ENCODE assay signal across 26 cellular contexts in the genomic region with DNA sequence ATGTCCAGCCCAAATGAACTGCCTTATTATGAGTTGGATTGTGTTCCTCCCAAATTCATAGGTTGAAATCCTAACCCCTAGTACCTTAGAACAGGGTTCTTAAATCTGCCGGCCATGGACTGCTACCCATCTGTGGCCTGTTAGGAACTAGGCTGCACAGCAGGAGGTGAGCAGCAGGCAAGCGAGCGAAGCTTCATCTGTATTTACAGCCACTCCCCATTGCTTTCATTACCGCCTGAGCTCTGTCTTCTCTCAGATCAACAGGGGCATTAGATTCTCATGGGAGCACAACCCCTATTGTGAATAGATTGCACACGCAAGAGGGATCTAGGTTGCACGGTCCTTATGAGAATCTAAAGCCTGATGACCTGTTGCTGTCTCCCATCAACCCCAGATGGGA. TPM values are rescaled to one million over a fixed set of nuclear protein-coding genes. Genes with fewer than 3 reads are reported as not detected.
"Had no signal": no experiment of that assay in that cellular context is flagged by ENCODE, and none has a peak within 500 bp of the region (broad histone marks: within the 10 kb centered on the region; RNA-seq: fewer than 3 reads in every experiment).

No MANE protein-coding gene starts in this region.

- H3K27me3 ChIP-seq: gastrocnemius medialis had no signal

- H3K36me3 Mint-ChIP-seq: activated naive CD8-positive, alpha-beta T cell; natural killer cell treated with Interleukin-12 subunit alpha and Interleukin-12 subunit beta and Interleukin-15 and Interleukin-18, amount 100 ng/mL, for 72 hours; stimulated activated naive B cell treated with anti-CD40 and anti-IgM and Interleukin-4, amounts not matched to agents 10 μg/mL and 1 μg/mL and 100 μg/mL, for 72 hours had no signal

- H3K4me1 Mint-ChIP-seq: activated B cell treated with CpG ODN at 0.5 μM for 24 hours; activated CD4-positive, alpha-beta T cell treated with anti-CD3 and anti-CD28 coated beads for 36 hours; central memory CD8-positive, alpha-beta T cell; stimulated activated naive B cell treated with anti-CD40 and anti-IgM and Interleukin-4, amounts not matched to agents 10 μg/mL and 1 μg/mL and 100 μg/mL, for 72 hours had no signal

- H3K9me3 Mint-ChIP-seq: central memory CD8-positive, alpha-beta T cell; natural killer cell treated with Interleukin-12 subunit alpha and Interleukin-12 subunit beta and Interleukin-15 and Interleukin-18, amount 100 ng/mL, for 72 hours had no signal

- H3K4me3 ChIP-seq: gastrocnemius medialis, left ventricle myocardium inferior, mucosa of descending colon, stomach, tibial artery, upper lobe of right lung had no signal

- H3K9me3 ChIP-seq: gastrocnemius medialis, mucosa of descending colon, tibial artery, upper lobe of right lung had no signal

- H3K36me3 ChIP-seq: gastrocnemius medialis, left ventricle myocardium inferior, stomach, tibial artery, upper lobe of right lung had no signal

- H3K27ac Mint-ChIP-seq: activated B cell treated with CpG ODN at 0.5 μM for 24 hours; activated CD4-positive, alpha-beta T cell treated with anti-CD3 and anti-CD28 coated beads for 36 hours; activated naive CD8-positive, alpha-beta T cell; natural killer cell treated with Interleukin-12 subunit alpha and Interleukin-12 subunit beta and Interleukin-15 and Interleukin-18, amount 100 ng/mL, for 72 hours; stimulated activated naive B cell treated with anti-CD40 and anti-IgM and Interleukin-4, amounts not matched to agents 10 μg/mL and 1 μg/mL and 100 μg/mL, for 72 hours had no signal

- H3K27ac ChIP-seq: gastrocnemius medialis, left ventricle myocardium inferior, stomach, tibial artery, upper lobe of right lung had no signal

- H3K4me3 Mint-ChIP-seq: activated B cell treated with CpG ODN at 0.5 μM for 24 hours; activated CD4-positive, alpha-beta T cell treated with anti-CD3 and anti-CD28 coated beads for 36 hours; activated naive CD8-positive, alpha-beta T cell; central memory CD8-positive, alpha-beta T cell; natural killer cell treated with Interleukin-12 subunit alpha and Interleukin-12 subunit beta and Interleukin-15 and Interleukin-18, amount 100 ng/mL, for 72 hours; stimulated activated naive B cell treated with anti-CD40 and anti-IgM and Interleukin-4, amounts not matched to agents 10 μg/mL and 1 μg/mL and 100 μg/mL, for 72 hours had no signal

- DNase-seq: activated B cell treated with CpG ODN at 0.5 μM for 24 hours; activated CD4-positive, alpha-beta T cell treated with anti-CD3 and anti-CD28 coated beads for 36 hours; activated CD4-positive, alpha-beta T cell treated with anti-CD3 and anti-CD28 coated beads, Interleukin-2, amount 50 U/mL, for 48 hours; activated CD8-positive, alpha-beta memory T cell treated with anti-CD3 and anti-CD28 coated beads for 24 hours; activated effector memory CD4-positive, alpha-beta T cell treated with Interleukin-2 at 50 U/mL for 16 hours; activated naive CD4-positive, alpha-beta T cell treated with Interleukin-2 at 50 U/mL for 16 hours; anterior cingulate cortex; dermis blood vessel endothelial cell; effector CD4-positive, alpha-beta T cell; gastrocnemius medialis; glutamatergic neuron; islet precursor cell; left ventricle myocardium inferior; mucosa of descending colon; right cardiac atrium; stimulated activated CD4-positive, alpha-beta T cell treated with anti-CD3 and anti-CD28 coated beads, Interleukin-15, amount 100 ng/mL, for 24 hours; stimulated activated CD4-positive, alpha-beta T cell treated with anti-CD3 and anti-CD28 coated beads, Interleukin-2, amount 100 ng/mL, for 24 hours; stimulated activated naive B cell treated with anti-CD40 and anti-IgM and Interleukin-4, amounts not matched to agents 10 μg/mL and 1 μg/mL and 100 μg/mL, for 72 hours; stomach; tibial artery; upper lobe of right lung had no signal

- H3K4me1 ChIP-seq: gastrocnemius medialis, left ventricle myocardium inferior, stomach, tibial artery, upper lobe of right lung had no signal

- ATAC-seq: activated CD4-positive, alpha-beta T cell treated with anti-CD3 and anti-CD28 coated beads for 36 hours; gastrocnemius medialis; mucosa of descending colon; natural killer cell treated with Interleukin-12 subunit alpha and Interleukin-12 subunit beta and Interleukin-15 and Interleukin-18, amount 100 ng/mL, for 72 hours; right cardiac atrium; stimulated activated naive B cell treated with anti-CD40 and anti-IgM and Interleukin-4, amounts not matched to agents 10 μg/mL and 1 μg/mL and 100 μg/mL, for 72 hours; upper lobe of right lung had no signal

RNA-seq across cellular contexts. Expression of a gene that starts 9.8 kb away (rescaled TPM):
- total RNA-seq: bronchial epithelial cell, myocyte had no signal
